Comparison of ENCODE assay signal across 1 cellular context in genomic region chr7:7706101-7706511, GRCh38.
TF ChIP-seq lines count a peak whose summit lies in the region.

No MANE protein-coding gene starts in this region.

TF ChIP-seq in GM12878, 131 proteins besides CTCF, POLR2A, EP300 and RAD21 (continued from another document and continues in another):
- TF ChIP-seq YBX1 (IDR thresholded peaks at IDR 0.05) (no peak), YY1 (IDR thresholded peaks at IDR 0.05; ENCODE audit: low read depth, low read length) (no peak), GABPA (IDR thresholded peaks at IDR 0.05; ENCODE audit: low read depth) (no peak), MTA2 (IDR thresholded peaks at IDR 0.05; ENCODE audit: low read depth) (peak; percentile 100), SPI1 (IDR thresholded peaks at IDR 0.05; ENCODE audit: borderline replicate concordance, insufficient read depth, low read depth, low read length) (peak; percentile 63; the same call in 1 of the 2 replicates), EED (IDR thresholded peaks at IDR 0.05; ENCODE audit: low read depth) (peak; percentile 78; the same call in 1 of the 2 replicates), CHD1 (IDR thresholded peaks at IDR 0.05; ENCODE audit: low read depth, low read length) (no peak), NR2C2 (IDR thresholded peaks at IDR 0.05; ENCODE audit: borderline replicate concordance, control insufficient read depth, insufficient read length, low read depth) (no peak), MYC (IDR thresholded peaks at IDR 0.05; ENCODE audit: insufficient read depth, insufficient read length, insufficient replicate concordance, low read length, severe bottlenecking) (no peak), BCL11A (IDR thresholded peaks at IDR 0.05; ENCODE audit: low read depth, low read length) (peak; percentile 92), FOXK2 (IDR thresholded peaks at IDR 0.05) (no peak), NFXL1 (IDR thresholded peaks at IDR 0.05; ENCODE audit: borderline replicate concordance) (no peak), SRF (IDR thresholded peaks at IDR 0.05; ENCODE audit: low read depth in 2 of 2, low read length in 2 of 2) (no peak), FOS (IDR thresholded peaks at IDR 0.05; ENCODE audit: borderline replicate concordance, extremely low read depth, insufficient read length) (no peak), SUZ12 (IDR thresholded peaks at IDR 0.05; ENCODE audit: unreplicated experiment) (no peak), FOXM1 (IDR thresholded peaks at IDR 0.05; ENCODE audit: low read depth, low read length) (peak; percentile 69; the same call in 1 of the 2 replicates), HDAC6 (IDR thresholded peaks at IDR 0.05; ENCODE audit: unreplicated experiment) (no peak), CREM (IDR thresholded peaks at IDR 0.05; ENCODE audit: low read depth) (peak; percentile 46; the same call in 1 of the 2 replicates), ASH2L (IDR thresholded peaks at IDR 0.05; ENCODE audit: borderline replicate concordance, low read depth) (no peak), CHD2 (IDR thresholded peaks at IDR 0.05; ENCODE audit: borderline replicate concordance, low read depth, low read length) (peak; percentile 52; the same call in 1 of the 2 replicates), NKRF (conservative IDR thresholded peaks at IDR 0.05) (no peak), NBN (IDR thresholded peaks at IDR 0.05) (peak; percentile 62; the same call in 1 of the 2 replicates), MTA3 (IDR thresholded peaks at IDR 0.05; ENCODE audit: borderline replicate concordance, low read length) (peak; percentile 63), BMI1 (IDR thresholded peaks at IDR 0.05; ENCODE audit: borderline replicate concordance) (peak; percentile 89), RUNX3 (IDR thresholded peaks at IDR 0.05; ENCODE audit: low read length) (peak; percentile 52), NR2C1 (IDR thresholded peaks at IDR 0.05) (no peak), IKZF2 (IDR thresholded peaks at IDR 0.05) (peak; percentile 98 to 99), GATAD2B (conservative IDR thresholded peaks at IDR 0.05; ENCODE audit: low read depth) (peak; percentile 55; the same call in 1 of the 2 replicates), MEF2B (IDR thresholded peaks at IDR 0.05; ENCODE audit: partially characterized antibody, poor library complexity, severe bottlenecking) (peak; percentile 53), IKZF1 (conservative IDR thresholded peaks at IDR 0.05) (peak; percentile 95), RBBP5 (conservative IDR thresholded peaks at IDR 0.05) (no peak), E2F4 (IDR thresholded peaks at IDR 0.05; ENCODE audit: low read depth, low read length) (no peak), RELB (IDR thresholded peaks at IDR 0.05; ENCODE audit: low read depth) (peak; percentile 95), ZSCAN29 (IDR thresholded peaks at IDR 0.05) (0 out of 2 replicates have a peak, but pooled peaks have one; percentile 22), NFIC (IDR thresholded peaks at IDR 0.05; ENCODE audit: low read depth, low read length) (peak; percentile 90), SUPT20H (IDR thresholded peaks at IDR 0.05; ENCODE audit: borderline replicate concordance, control insufficient read depth, low read depth, low read length) (no peak), RB1 (IDR thresholded peaks at IDR 0.05; ENCODE audit: borderline replicate concordance) (no peak), EZH2 (IDR thresholded peaks at IDR 0.05; ENCODE audit: borderline replicate concordance, control insufficient read depth, low read depth, low read length) (no peak), CEBPZ (IDR thresholded peaks at IDR 0.05; ENCODE audit: low read depth, low read length) (no peak), NRF1 (conservative IDR thresholded peaks at IDR 0.05; ENCODE audit: low read depth, low read length) (no peak), JUNB (IDR thresholded peaks at IDR 0.05) (peak; percentile 93), ZNF217 (IDR thresholded peaks at IDR 0.05) (peak; percentile 72; the same call in 1 of the 2 replicates), TARDBP (IDR thresholded peaks at IDR 0.05; ENCODE audit: borderline replicate concordance) (no peak), DPF2 (IDR thresholded peaks at IDR 0.05) (peak; percentile 98), ZNF384 (IDR thresholded peaks at IDR 0.05; ENCODE audit: borderline replicate concordance, low read depth, low read length) (peak; percentile 79), LARP7 (IDR thresholded peaks at IDR 0.05) (no peak)
- TF ChIP-seq, protein P1, sequence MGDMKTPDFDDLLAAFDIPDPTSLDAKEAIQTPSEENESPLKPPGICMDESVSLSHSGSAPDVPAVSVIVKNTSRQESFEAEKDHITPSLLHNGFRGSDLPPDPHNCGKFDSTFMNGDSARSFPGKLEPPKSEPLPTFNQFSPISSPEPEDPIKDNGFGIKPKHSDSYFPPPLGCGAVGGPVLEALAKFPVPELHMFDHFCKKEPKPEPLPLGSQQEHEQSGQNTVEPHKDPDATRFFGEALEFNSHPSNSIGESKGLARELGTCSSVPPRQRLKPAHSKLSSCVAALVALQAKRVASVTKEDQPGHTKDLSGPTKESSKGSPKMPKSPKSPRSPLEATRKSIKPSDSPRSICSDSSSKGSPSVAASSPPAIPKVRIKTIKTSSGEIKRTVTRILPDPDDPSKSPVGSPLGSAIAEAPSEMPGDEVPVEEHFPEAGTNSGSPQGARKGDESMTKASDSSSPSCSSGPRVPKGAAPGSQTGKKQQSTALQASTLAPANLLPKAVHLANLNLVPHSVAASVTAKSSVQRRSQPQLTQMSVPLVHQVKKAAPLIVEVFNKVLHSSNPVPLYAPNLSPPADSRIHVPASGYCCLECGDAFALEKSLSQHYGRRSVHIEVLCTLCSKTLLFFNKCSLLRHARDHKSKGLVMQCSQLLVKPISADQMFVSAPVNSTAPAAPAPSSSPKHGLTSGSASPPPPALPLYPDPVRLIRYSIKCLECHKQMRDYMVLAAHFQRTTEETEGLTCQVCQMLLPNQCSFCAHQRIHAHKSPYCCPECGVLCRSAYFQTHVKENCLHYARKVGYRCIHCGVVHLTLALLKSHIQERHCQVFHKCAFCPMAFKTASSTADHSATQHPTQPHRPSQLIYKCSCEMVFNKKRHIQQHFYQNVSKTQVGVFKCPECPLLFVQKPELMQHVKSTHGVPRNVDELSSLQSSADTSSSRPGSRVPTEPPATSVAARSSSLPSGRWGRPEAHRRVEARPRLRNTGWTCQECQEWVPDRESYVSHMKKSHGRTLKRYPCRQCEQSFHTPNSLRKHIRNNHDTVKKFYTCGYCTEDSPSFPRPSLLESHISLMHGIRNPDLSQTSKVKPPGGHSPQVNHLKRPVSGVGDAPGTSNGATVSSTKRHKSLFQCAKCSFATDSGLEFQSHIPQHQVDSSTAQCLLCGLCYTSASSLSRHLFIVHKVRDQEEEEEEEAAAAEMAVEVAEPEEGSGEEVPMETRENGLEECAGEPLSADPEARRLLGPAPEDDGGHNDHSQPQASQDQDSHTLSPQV (IDR thresholded peaks at IDR 0.05), result no peak
- TF ChIP-seq, protein P2, sequence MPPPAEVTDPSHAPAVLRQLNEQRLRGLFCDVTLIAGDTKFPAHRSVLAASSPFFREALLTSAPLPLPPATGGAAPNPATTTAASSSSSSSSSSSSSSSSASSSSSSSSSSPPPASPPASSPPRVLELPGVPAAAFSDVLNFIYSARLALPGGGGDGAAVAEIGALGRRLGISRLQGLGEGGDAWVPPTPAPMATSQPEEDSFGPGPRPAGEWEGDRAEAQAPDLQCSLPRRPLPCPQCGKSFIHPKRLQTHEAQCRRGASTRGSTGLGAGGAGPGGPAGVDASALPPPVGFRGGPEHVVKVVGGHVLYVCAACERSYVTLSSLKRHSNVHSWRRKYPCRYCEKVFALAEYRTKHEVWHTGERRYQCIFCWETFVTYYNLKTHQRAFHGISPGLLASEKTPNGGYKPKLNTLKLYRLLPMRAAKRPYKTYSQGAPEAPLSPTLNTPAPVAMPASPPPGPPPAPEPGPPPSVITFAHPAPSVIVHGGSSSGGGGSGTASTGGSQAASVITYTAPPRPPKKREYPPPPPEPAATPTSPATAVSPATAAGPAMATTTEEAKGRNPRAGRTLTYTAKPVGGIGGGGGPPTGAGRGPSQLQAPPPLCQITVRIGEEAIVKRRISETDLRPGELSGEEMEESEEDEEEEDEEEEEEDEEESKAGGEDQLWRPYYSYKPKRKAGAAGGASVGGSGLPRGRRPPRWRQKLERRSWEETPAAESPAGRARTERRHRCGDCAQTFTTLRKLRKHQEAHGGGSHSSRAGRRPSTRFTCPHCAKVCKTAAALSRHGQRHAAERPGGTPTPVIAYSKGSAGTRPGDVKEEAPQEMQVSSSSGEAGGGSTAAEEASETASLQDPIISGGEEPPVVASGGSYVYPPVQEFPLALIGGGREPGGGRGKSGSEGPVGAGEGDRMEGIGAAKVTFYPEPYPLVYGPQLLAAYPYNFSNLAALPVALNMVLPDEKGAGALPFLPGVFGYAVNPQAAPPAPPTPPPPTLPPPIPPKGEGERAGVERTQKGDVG (CRISPR knock-in tag; IDR thresholded peaks at IDR 0.05), result no peak
